ENCODE assay signal across 12 cellular contexts in the genomic region with DNA sequence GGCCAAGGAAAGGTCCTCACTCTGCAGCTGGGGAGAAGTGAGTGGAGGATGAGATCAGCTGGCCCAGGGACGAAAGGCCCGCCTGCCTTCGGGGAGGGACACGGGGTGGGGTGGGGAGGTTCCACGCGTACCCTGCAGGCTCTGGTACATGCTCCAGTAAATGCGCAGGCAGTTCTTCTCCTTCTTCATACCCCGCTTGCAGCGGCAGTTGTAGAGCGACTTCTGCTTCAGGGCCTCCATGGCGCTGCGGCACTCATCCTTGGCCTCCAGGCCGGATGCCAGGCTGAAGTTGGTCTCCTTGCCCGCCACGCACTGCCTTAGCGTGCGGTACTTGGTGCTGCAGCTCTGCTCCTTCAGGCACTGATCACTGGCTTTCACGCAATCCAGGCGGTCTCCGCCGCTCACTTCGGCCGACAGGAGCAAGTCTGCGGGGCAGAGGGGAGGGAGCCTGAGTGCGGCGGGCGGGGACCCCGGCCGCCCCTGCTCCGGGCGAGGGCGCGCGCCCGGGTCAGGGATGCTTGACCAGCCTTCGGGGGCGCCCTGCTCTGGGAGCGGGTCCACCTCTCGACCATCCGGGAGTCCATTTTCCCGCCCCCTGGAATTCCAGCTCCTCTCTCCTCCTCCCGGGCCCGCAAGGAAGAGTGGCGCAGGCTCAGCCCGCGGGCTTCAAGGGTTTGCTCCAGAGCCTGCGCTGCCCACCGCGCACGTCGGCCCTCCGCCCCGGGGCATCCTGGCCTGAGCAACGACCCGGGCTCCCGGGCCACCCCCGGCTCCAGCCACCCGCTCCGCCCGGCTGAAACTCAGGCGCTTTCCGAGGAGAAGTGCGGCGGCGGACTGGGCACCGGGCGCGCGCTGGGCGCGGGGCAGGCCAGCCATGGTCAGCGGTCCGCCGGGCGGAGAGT. TPM values are rescaled to one million over a fixed set of nuclear protein-coding genes. Genes with fewer than 3 reads are reported as not detected.
DNase-seq lines count a peak whose midpoint lies in the region; ATAC-seq and TF ChIP-seq lines count a peak whose summit lies in the region.
"Had no signal": no experiment of that assay in that cellular context is flagged by ENCODE, and none has a peak within 500 bp of the region (broad histone marks: within the 10 kb centered on the region; RNA-seq: fewer than 3 reads in every experiment).

No MANE protein-coding gene starts in this region.

- CTCF ChIA-PET in CD4-positive, alpha-beta T cell (lab: Charles Lee) = no interaction called here

- H3K9ac ChIP-seq in GM23248 = no peak overlapping the region

- in situ Hi-C loops in GM23248 (cut with MboI) = no loop called here

- H3K36me3 Mint-ChIP-seq in stimulated activated naive B cell treated with anti-CD40 and anti-IgM and Interleukin-4, amounts not matched to agents 10 μg/mL and 1 μg/mL and 100 μg/mL, for 72 hours = peaks cover 0 to 5% of the 10 kb centered on the region in 2 donors
- no peaks in the 10 kb centered on the region for H3K36me3 Mint-ChIP-seq in CD4-positive, alpha-beta T cell (ENCODE audit: low read depth)
- H3K36me3 Mint-ChIP-seq: IgD-negative memory B cell had no signal

- TF ChIP-seq POLR2A in lower leg skin (IDR thresholded peaks at IDR 0.05) = no peak

- H3K4me1 Mint-ChIP-seq in stimulated activated naive B cell treated with anti-CD40 and anti-IgM and Interleukin-4, amounts not matched to agents 10 μg/mL and 1 μg/mL and 100 μg/mL, for 72 hours = peaks cover 5 to 22% of the 10 kb centered on the region in 2 donors
- peaks cover 7% of the 10 kb centered on the region for H3K4me1 Mint-ChIP-seq in CD4-positive, alpha-beta T cell (ENCODE audit: low read depth)

- 4 to 5% methylated on average over 51 to 67 of the region's 75 CpGs for WGBS in GM23248 (ENCODE audit: low coverage in 1 of 2, low lambda C conversion rate in 2 of 2, missing lambda C conversion rate in 2 of 2), 2 experiments
- WGBS in ectodermal cell, 2 experiments = 4 to 5% methylated on average over 75 of the region's 75 CpGs
- 18 to 19% methylated on average over 34 to 45 of the region's 75 CpGs for WGBS in lower leg skin, 2 donors

- H3K79me2 ChIP-seq in GM23248 (ENCODE audit: insufficient read depth) = no peaks in the 10 kb centered on the region

- H3K4me2 ChIP-seq in GM23248 (ENCODE audit: unreplicated experiment) = peak overlapping the region; percentile 97

- H3K4me3 ChIP-seq in GM23248 (peak overlapping the region; percentile 76), ectodermal cell (ENCODE audit: insufficient read depth, low read depth, low read length) (peak overlapping the region; percentile 56), lower leg skin (ENCODE audit: low read depth, poor library complexity, severe bottlenecking) (peak overlapping the region; percentile 41)

- peaks cover 55 to 73% of the 10 kb centered on the region in 2 donors for H3K27me3 Mint-ChIP-seq in stimulated activated naive B cell treated with anti-CD40 and anti-IgM and Interleukin-4, amounts not matched to agents 10 μg/mL and 1 μg/mL and 100 μg/mL, for 72 hours
- H3K27me3 Mint-ChIP-seq in CD4-positive, alpha-beta T cell = peaks cover 63% of the 10 kb centered on the region

- H3K4me1 ChIP-seq in GM23248 (ENCODE audit: insufficient read depth) = 0 out of 2 replicates have a peak, but pooled peaks cover 13% of the 10 kb centered on the region
- peaks cover 16% of the 10 kb centered on the region for H3K4me1 ChIP-seq in ectodermal cell (ENCODE audit: control insufficient read depth, insufficient read depth, low read length)

- no peaks in the 10 kb centered on the region for H3F3A ChIP-seq in GM23248 (ENCODE audit: insufficient read depth)

- H3K9me3 ChIP-seq in GM23248 (ENCODE audit: low read depth) (no peaks in the 10 kb centered on the region), ectodermal cell (ENCODE audit: control insufficient read depth, low read length) (no peaks in the 10 kb centered on the region)
- H3K9me3 ChIP-seq in CD4-positive, alpha-beta T cell (ENCODE audit: control insufficient read depth, low read length) = no peaks in the 10 kb centered on the region

- peak overlapping the region; percentile 14 for H3K27ac Mint-ChIP-seq in stimulated activated naive B cell treated with anti-CD40 and anti-IgM and Interleukin-4, amounts not matched to agents 10 μg/mL and 1 μg/mL and 100 μg/mL, for 72 hours
- no peak overlapping the region for H3K27ac Mint-ChIP-seq in CD4-positive, alpha-beta T cell
- H3K27ac Mint-ChIP-seq: activated naive CD8-positive, alpha-beta T cell treated with anti-CD3 and anti-CD28 coated beads, Interleukin-2, amount 50 U/mL, for 24 hours; IgD-negative memory B cell had no signal

- H3K27me3 ChIP-seq in GM23248 (replicated peaks; ENCODE audit: insufficient read depth) (peaks cover 55% of the 10 kb centered on the region), ectodermal cell (ENCODE audit: control insufficient read depth, insufficient read depth, low read length, poor library complexity, severe bottlenecking) (peaks cover 80% of the 10 kb centered on the region)
- H3K27me3 ChIP-seq in CD4-positive, alpha-beta T cell (ENCODE audit: control insufficient read depth, insufficient read depth, low read length) = peaks cover 52% of the 10 kb centered on the region

- no peak overlapping the region for H3K27ac ChIP-seq in GM23248
- H3K27ac ChIP-seq in ectodermal cell (ENCODE audit: insufficient read depth, low read depth, low read length, poor library complexity, severe bottlenecking) = no peak overlapping the region
- no peak overlapping the region for H3K27ac ChIP-seq in CD4-positive, alpha-beta T cell (ENCODE audit: low read depth, low read length)
- H3K27ac ChIP-seq: VCaP had no signal

- intact Hi-C loops in lower leg skin (cut with DNase I; ENCODE audit: low total_unique reads) = no loop called here
- intact Hi-C loops in CD4-positive, alpha-beta T cell (cut with DNase I, micrococcal nuclease) = no loop called here

- POLR2A ChIA-PET in CD4-positive, alpha-beta T cell (lab: Charles Lee) = no interaction called here

- no peaks in the 10 kb centered on the region for H3K36me3 ChIP-seq in GM23248 (ENCODE audit: low read depth)
- H3K36me3 ChIP-seq in ectodermal cell (ENCODE audit: control insufficient read depth, insufficient read depth, low read length) = no peaks in the 10 kb centered on the region

- TF ChIP-seq CTCF in lower leg skin (IDR thresholded peaks at IDR 0.05) = no peak
- TF ChIP-seq CTCF in CD4-positive, alpha-beta T cell (IDR thresholded peaks at IDR 0.05) = no peak

- H3K4me3 Mint-ChIP-seq in stimulated activated naive B cell treated with anti-CD40 and anti-IgM and Interleukin-4, amounts not matched to agents 10 μg/mL and 1 μg/mL and 100 μg/mL, for 72 hours = no peak overlapping the region
- no peak overlapping the region for H3K4me3 Mint-ChIP-seq in CD4-positive, alpha-beta T cell
- H3K4me3 Mint-ChIP-seq: activated naive CD8-positive, alpha-beta T cell treated with anti-CD3 and anti-CD28 coated beads, Interleukin-2, amount 50 U/mL, for 24 hours; IgD-negative memory B cell had no signal

- no peaks in the 10 kb centered on the region for H4K20me1 ChIP-seq in GM23248 (ENCODE audit: insufficient read depth)

- peaks cover 0 to 1% of the 10 kb centered on the region in 2 donors for H3K9me3 Mint-ChIP-seq in stimulated activated naive B cell treated with anti-CD40 and anti-IgM and Interleukin-4, amounts not matched to agents 10 μg/mL and 1 μg/mL and 100 μg/mL, for 72 hours
- H3K9me3 Mint-ChIP-seq in CD4-positive, alpha-beta T cell = no peaks in the 10 kb centered on the region

- DNase-seq in GM23248 = peak; percentile 46
- peak in 1 of 2 donors; percentile 89 for DNase-seq in lower leg skin (ENCODE audit: low spot score in 2 of 2)
- no peak for DNase-seq in stimulated activated naive B cell treated with anti-CD40 and anti-IgM and Interleukin-4, amounts not matched to agents 10 μg/mL and 1 μg/mL and 100 μg/mL, for 72 hours
- no peak for DNase-seq in HPDE6-E6E7 (ENCODE audit: extremely low spot score)
- DNase-seq in CD4-positive, alpha-beta T cell = no peak
- DNase-seq: activated naive CD8-positive, alpha-beta T cell treated with anti-CD3 and anti-CD28 coated beads, Interleukin-2, amount 50 U/mL, for 24 hours; stimulated activated CD4-positive, alpha-beta T cell treated with anti-CD3 and anti-CD28 coated beads, Interleukin-4, amount 100 ng/mL, for 4 hours had no signal

- peak overlapping the region; percentile 80 for H2AFZ ChIP-seq in GM23248

- H3K9me2 ChIP-seq in GM23248 (ENCODE audit: insufficient read depth) = no peaks in the 10 kb centered on the region

- no peak for ATAC-seq in stimulated activated naive B cell treated with anti-CD40 and anti-IgM and Interleukin-4, amounts not matched to agents 10 μg/mL and 1 μg/mL and 100 μg/mL, for 72 hours (replicated peaks)
- no peak for ATAC-seq in GM19467 (IDR thresholded peaks at IDR 0.05; ENCODE audit: unreplicated experiment)
- ATAC-seq in GM18858 (IDR thresholded peaks at IDR 0.05; ENCODE audit: unreplicated experiment) = no peak
- ATAC-seq in CD4-positive, alpha-beta T cell (ENCODE audit: poor library complexity) = no peak
- ATAC-seq: activated naive CD8-positive, alpha-beta T cell treated with anti-CD3 and anti-CD28 coated beads, Interleukin-2, amount 50 U/mL, for 24 hours had no signal

RNA-seq across cellular contexts. Expression of a gene that starts 2.1 kb away (rescaled TPM):
- 5.0 and 8.1 TPM in 2 replicates for total RNA-seq in GM23248 (2014; rRNA removed; shearing (Covaris generic))
- 5.2 and 6.7 TPM in 2 replicates for polyA plus RNA-seq in GM23248 (2016; fragmentation: Nextera tagmentation; extraction: Ambion mirVana)
- polyA plus RNA-seq in ectodermal cell (2013, experiment 1 of 4) = 4.5 TPM
- polyA plus RNA-seq in ectodermal cell (2013, experiment 2 of 4) = 5.5 TPM
- polyA plus RNA-seq in ectodermal cell (2013, experiment 3 of 4) = 3.5 TPM
- polyA plus RNA-seq in ectodermal cell (2013, experiment 4 of 4) = 5.4 TPM
- total RNA-seq in lower leg skin = 10 to 100 TPM in 2 of 4 donors, 1 to 10 TPM in 2; 6.2 to 44.5 (median 13.4) TPM
- not detected for total RNA-seq in CD4-positive, alpha-beta T cell
- polyA plus RNA-seq: IgD-negative memory B cell had no signal

RNA-seq across cellular contexts. Expression of a gene that starts 53.3 kb away (rescaled TPM):
- not detected in 2 replicates for total RNA-seq in GM23248 (2014; rRNA removed; shearing (Covaris generic))
- not detected in 2 replicates for polyA plus RNA-seq in GM23248 (2016; fragmentation: Nextera tagmentation; extraction: Ambion mirVana)
- polyA plus RNA-seq in ectodermal cell (2013, experiment 1 of 4) = not detected
- not detected for polyA plus RNA-seq in ectodermal cell (2013, experiment 2 of 4)
- polyA plus RNA-seq in ectodermal cell (2013, experiment 3 of 4) = not detected
- not detected for polyA plus RNA-seq in ectodermal cell (2013, experiment 4 of 4)
- not detected for total RNA-seq in lower leg skin
- not detected for total RNA-seq in CD4-positive, alpha-beta T cell
- polyA plus RNA-seq: IgD-negative memory B cell had no signal
